Comparison of ENCODE assay signal across 2 cellular contexts in the genomic region with DNA sequence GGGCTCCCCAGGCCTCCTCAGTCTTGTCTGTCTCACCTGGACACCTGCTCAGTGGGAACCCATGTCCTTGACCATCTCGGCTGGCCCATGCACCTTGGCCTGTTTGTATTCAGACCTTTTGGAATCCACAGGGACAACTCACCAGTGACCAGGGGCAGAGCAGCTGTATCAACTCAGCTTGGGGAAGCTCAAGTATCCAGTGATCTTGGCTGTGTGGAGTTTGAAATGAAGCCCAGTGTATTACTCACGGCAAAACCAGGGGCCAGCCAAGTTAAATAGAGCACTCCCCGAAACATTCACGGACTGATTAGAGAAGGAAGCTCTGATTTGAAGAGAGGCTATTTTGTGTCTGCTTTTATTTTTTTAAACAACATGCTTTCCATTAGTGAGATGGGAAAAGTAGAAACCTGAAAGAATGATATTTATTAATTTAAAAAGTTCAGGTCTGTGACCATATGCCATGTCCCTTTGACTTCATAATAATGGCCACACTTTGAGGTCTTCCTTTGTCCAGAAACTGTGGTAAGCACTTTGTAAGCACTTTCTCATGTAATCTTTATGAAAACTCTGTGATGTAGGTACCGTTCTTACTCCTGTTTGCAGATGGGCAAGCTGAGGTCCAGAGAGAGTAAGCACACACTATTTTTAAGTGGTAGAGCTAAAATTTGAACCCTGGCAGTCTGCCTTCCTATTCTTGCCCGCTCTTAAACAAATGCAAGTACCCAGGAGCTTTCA.
A peak's percentile ranks its signal among the peaks of the same experiment; 100 is the strongest.
TF ChIP-seq lines count a peak whose summit lies in the region.

No MANE protein-coding gene starts in this region.

TF ChIP-seq in SK-N-SH, 30 proteins besides CTCF, POLR2A, EP300 and RAD21 (continued from another document and continues in another):
- TF ChIP-seq ZBTB33 (IDR thresholded peaks at IDR 0.05; ENCODE audit: borderline replicate concordance, low read depth) (no peak; the same call in 1 of the 2 replicates), NRF1 (IDR thresholded peaks at IDR 0.05; ENCODE audit: low read depth, low read length) (no peak), TEAD4 (IDR thresholded peaks at IDR 0.05; ENCODE audit: borderline replicate concordance, insufficient read depth) (peak; percentile 67; the same call in 1 of the 2 replicates), RFX5 (IDR thresholded peaks at IDR 0.05; ENCODE audit: low read length) (no peak), YY1 (IDR thresholded peaks at IDR 0.05; ENCODE audit: low read depth) (no peak), TAF1 (IDR thresholded peaks at IDR 0.05; ENCODE audit: borderline replicate concordance, low read depth, low read length) (no peak), USF1 (IDR thresholded peaks at IDR 0.05; ENCODE audit: borderline replicate concordance, low read depth) (no peak), TCF12 (IDR thresholded peaks at IDR 0.05) (peak; percentile 94), GABPA (IDR thresholded peaks at IDR 0.05; ENCODE audit: low read depth) (no peak), RCOR1 (IDR thresholded peaks at IDR 0.05; ENCODE audit: low read length) (no peak), NFIC (IDR thresholded peaks at IDR 0.05; ENCODE audit: borderline replicate concordance) (peak; percentile 98), SMC3 (IDR thresholded peaks at IDR 0.05; ENCODE audit: low read depth, low read length) (no peak), MXI1 (IDR thresholded peaks at IDR 0.05; ENCODE audit: low read depth, low read length) (no peak), IRF3 (IDR thresholded peaks at IDR 0.05; ENCODE audit: low read depth, low read length) (no peak), REST (IDR thresholded peaks at IDR 0.05; ENCODE audit: low read depth, low read length) (no peak), POLR2AphosphoS5 (IDR thresholded peaks at IDR 0.05; ENCODE audit: low read depth, low read length) (peak; percentile 50; the same call in 1 of the 2 replicates), GATA2 (CRISPR knock-in tag; IDR thresholded peaks at IDR 0.05) (no peak), MAX (IDR thresholded peaks at IDR 0.05; ENCODE audit: low read depth) (peak; percentile 58; the same call in 1 of the 2 replicates), ELF1 (IDR thresholded peaks at IDR 0.05) (no peak), PBX3 (IDR thresholded peaks at IDR 0.05) (peak; percentile 75)

TF ChIP-seq in WTC11, 78 proteins besides CTCF, POLR2A, EP300 and RAD21 (continued from another document):
- no peak for TF ChIP-seq ARID4B (CRISPR knock-in tag; IDR thresholded peaks at IDR 0.05; ENCODE audit: borderline replicate concordance)
- TF ChIP-seq ZNF281 (CRISPR knock-in tag; IDR thresholded peaks at IDR 0.05) = no peak
- TF ChIP-seq, protein P1, sequence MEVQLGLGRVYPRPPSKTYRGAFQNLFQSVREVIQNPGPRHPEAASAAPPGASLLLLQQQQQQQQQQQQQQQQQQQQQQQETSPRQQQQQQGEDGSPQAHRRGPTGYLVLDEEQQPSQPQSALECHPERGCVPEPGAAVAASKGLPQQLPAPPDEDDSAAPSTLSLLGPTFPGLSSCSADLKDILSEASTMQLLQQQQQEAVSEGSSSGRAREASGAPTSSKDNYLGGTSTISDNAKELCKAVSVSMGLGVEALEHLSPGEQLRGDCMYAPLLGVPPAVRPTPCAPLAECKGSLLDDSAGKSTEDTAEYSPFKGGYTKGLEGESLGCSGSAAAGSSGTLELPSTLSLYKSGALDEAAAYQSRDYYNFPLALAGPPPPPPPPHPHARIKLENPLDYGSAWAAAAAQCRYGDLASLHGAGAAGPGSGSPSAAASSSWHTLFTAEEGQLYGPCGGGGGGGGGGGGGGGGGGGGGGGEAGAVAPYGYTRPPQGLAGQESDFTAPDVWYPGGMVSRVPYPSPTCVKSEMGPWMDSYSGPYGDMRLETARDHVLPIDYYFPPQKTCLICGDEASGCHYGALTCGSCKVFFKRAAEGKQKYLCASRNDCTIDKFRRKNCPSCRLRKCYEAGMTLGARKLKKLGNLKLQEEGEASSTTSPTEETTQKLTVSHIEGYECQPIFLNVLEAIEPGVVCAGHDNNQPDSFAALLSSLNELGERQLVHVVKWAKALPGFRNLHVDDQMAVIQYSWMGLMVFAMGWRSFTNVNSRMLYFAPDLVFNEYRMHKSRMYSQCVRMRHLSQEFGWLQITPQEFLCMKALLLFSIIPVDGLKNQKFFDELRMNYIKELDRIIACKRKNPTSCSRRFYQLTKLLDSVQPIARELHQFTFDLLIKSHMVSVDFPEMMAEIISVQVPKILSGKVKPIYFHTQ (CRISPR knock-in tag; IDR thresholded peaks at IDR 0.05) = no peak
TF ChIP-seq in WTC11: peak in this region for 0.
